ENCODE assay signal across 10 cellular contexts in the genomic region with DNA sequence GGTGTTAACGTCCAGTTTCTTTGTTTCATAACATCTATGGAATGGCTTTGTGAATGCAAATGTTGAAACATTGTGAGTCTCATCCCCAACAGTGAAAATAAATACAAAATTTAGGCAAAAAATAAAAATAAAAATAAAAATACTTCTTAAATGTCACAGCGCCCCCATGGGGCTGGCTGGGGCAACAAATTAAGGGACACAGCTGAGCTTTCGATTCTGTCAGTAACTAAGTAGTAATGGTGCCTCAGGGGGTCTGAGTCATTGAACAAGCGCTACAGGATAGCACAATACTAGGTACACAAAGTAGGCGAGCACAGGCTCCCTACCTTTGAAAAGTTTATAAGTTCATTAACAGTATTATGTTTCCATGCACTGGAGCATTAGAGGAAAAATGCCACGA.
DNase-seq lines count a peak whose midpoint lies in the region; ATAC-seq and TF ChIP-seq lines count a peak whose summit lies in the region.
"Had no signal": no experiment of that assay in that cellular context is flagged by ENCODE, and none has a peak within 500 bp of the region (broad histone marks: within the 10 kb centered on the region; RNA-seq: fewer than 3 reads in every experiment).

No MANE protein-coding gene starts in this region.

- H3K79me2 ChIP-seq in fibroblast of lung (ENCODE audit: control insufficient read depth, insufficient read depth, low read length): no peaks in the 10 kb centered on the region

- ATAC-seq in GM21825 (IDR thresholded peaks at IDR 0.05; ENCODE audit: unreplicated experiment) (no peak), HG03196 (IDR thresholded peaks at IDR 0.05; ENCODE audit: unreplicated experiment) (no peak)
- ATAC-seq: stimulated activated naive CD8-positive, alpha-beta T cell treated with anti-CD3 and anti-CD28 coated beads, Interleukin-15, Interleukin-2, amounts not matched to agents 100 U/mL and 50 U/mL, for 24 hours had no signal

- no peak overlapping the region for H2AFZ ChIP-seq in fibroblast of lung (ENCODE audit: low read length)

- no peaks in the 10 kb centered on the region for H3K27me3 ChIP-seq in fibroblast of lung (ENCODE audit: control insufficient read depth, insufficient read depth, low read length)

- H3K4me1 ChIP-seq in fibroblast of lung (ENCODE audit: control insufficient read depth, extremely low read depth, insufficient read depth, low read length): peaks cover 2% of the 10 kb centered on the region

- no peaks in the 10 kb centered on the region for H3K36me3 ChIP-seq in fibroblast of lung (ENCODE audit: control insufficient read depth, insufficient read depth, low read length)

- peak; percentile 31 for TF ChIP-seq CTCF in GM12865 (IDR thresholded peaks at IDR 0.05; ENCODE audit: insufficient read depth, low read depth, low read length, missing control alignments)
- TF ChIP-seq CTCF in fibroblast of lung (conservative IDR thresholded peaks at IDR 0.05 in 1 of 2, IDR thresholded peaks at IDR 0.05 in 1 of 2; ENCODE audit: low read depth in 1 of 2, low read length in 2 of 2): peak; percentile 39 to 76
- peak; percentile 66 for TF ChIP-seq CTCF in retinal pigment epithelial cell (conservative IDR thresholded peaks at IDR 0.05; ENCODE audit: low read depth, low read length)
- no peak for TF ChIP-seq CTCF in GM13976 (IDR thresholded peaks at IDR 0.05; ENCODE audit: borderline replicate concordance, control extremely low read depth, extremely low read depth, insufficient read depth, missing control alignments)

- in situ Hi-C loops in GM13976 (cut with MboI; ENCODE audit: low sequenced_read_pairs, unreplicated experiment): no loop called here

- DNase-seq in GM12865 (ENCODE audit: low read depth) (peak; percentile 31), OCI-M1 (lab: John Stamatoyannopoulos, UW) (peak; percentile 3), fibroblast of lung (ENCODE audit: low read depth in 2 of 2) (peak; percentile 55 to 61), retinal pigment epithelial cell (ENCODE audit: low read depth) (no peak), GM13976 (ENCODE audit: low spot score) (no peak)
- DNase-seq: NCI-H526 treated with DMSO at 0.1 percent for 48 hours; posterior cingulate gyrus; stimulated activated naive CD8-positive, alpha-beta T cell treated with anti-CD3 and anti-CD28 coated beads, Interleukin-15, Interleukin-2, amounts not matched to agents 100 U/mL and 50 U/mL, for 24 hours had no signal

- no peak overlapping the region for H3K9ac ChIP-seq in fibroblast of lung (ENCODE audit: insufficient read depth, low read length)

- H3K27ac ChIP-seq in fibroblast of lung (ENCODE audit: insufficient read depth, low read length): no peak overlapping the region

- no peak overlapping the region for H3K4me3 ChIP-seq in GM12865 (ENCODE audit: low read depth, low read length)
- H3K4me3 ChIP-seq in fibroblast of lung (replicated peaks in 1 of 4; ENCODE audit: control extremely low read depth in 1 of 4, insufficient read depth in 1 of 4, low read depth in 3 of 4, low read length in 4 of 4): no peak overlapping the region
- no peak overlapping the region for H3K4me3 ChIP-seq in retinal pigment epithelial cell (ENCODE audit: low read length)

- H3K9me3 ChIP-seq in fibroblast of lung (ENCODE audit: control insufficient read depth, insufficient read depth, low read depth, low read length): no peaks in the 10 kb centered on the region

- H4K20me1 ChIP-seq in fibroblast of lung (ENCODE audit: control insufficient read depth, extremely low read depth, insufficient read depth, low read length): no peaks in the 10 kb centered on the region

- H3K4me2 ChIP-seq in fibroblast of lung (ENCODE audit: extremely low read depth, insufficient read depth, low read length): no peak overlapping the region

Comparison
In these comparisons a context has a peak if more than half of its experiments do, and no peak if none do; other contexts are left out.
1. DNase-seq: peak in GM12865 (single experiment), OCI-M1 (single experiment) and fibroblast of lung (2 of 2); none in retinal pigment epithelial cell (single experiment) and GM13976 (single experiment).